In genomic region chrX:48801281-48802088, GRCh38 we compare ENCODE assay signal across 8 cellular contexts. TPM values are rescaled to one million over a fixed set of nuclear protein-coding genes. Genes with fewer than 3 reads are reported as not detected.
DNase-seq lines count a peak whose midpoint lies in the region; ATAC-seq and TF ChIP-seq lines count a peak whose summit lies in the region.

HDAC6 (plus strand) TSS chrX:48802067; CDS start chrX:48802693, 626 bp downstream.

- H3K27ac ChIP-seq in angular gyrus (ENCODE audit: low read depth, low read length) (peak within 1 kb of the TSS; percentile 94), left ventricle myocardium inferior (replicated peaks) (peak within 1 kb of the TSS; percentile 97), prostate gland (peak within 1 kb of the TSS; percentile 93 to 97), urinary bladder (ENCODE audit: low read depth) (peak within 1 kb of the TSS; percentile 97)

- no peaks in the 10 kb centered on the region for H3K9me3 ChIP-seq in left ventricle myocardium inferior (replicated peaks)
- H3K9me3 ChIP-seq in prostate gland, result no peaks in the 10 kb centered on the region

- no peaks in the 10 kb centered on the region for H3K36me3 ChIP-seq in left ventricle myocardium inferior
- H3K36me3 ChIP-seq in prostate gland, result no peaks in the 10 kb centered on the region
- H3K36me3 ChIP-seq in urinary bladder (ENCODE audit: insufficient read depth), result no peaks in the 10 kb centered on the region

- no peaks in the 10 kb centered on the region for H3K27me3 ChIP-seq in left ventricle myocardium inferior (ENCODE audit: low read depth)
- no peaks in the 10 kb centered on the region for H3K27me3 ChIP-seq in prostate gland (replicated peaks; ENCODE audit: insufficient read depth)

- WGBS in prostate gland, result 1% methylated on average over 42 of the region's 89 CpGs
- WGBS in urinary bladder, result under 1% methylated on average over 89 of the region's 89 CpGs

- TF ChIP-seq CTCF in left ventricle myocardium inferior (IDR thresholded peaks at IDR 0.05; ENCODE audit: borderline replicate concordance) (no peak), prostate gland (IDR thresholded peaks at IDR 0.05) (peak in 1 of 4 experiments; percentile 31)

- H3K4me3 ChIP-seq in left ventricle myocardium inferior (peak within 1 kb of the TSS; percentile 75), prostate gland (peak within 1 kb of the TSS; percentile 49 to 53), urinary bladder (ENCODE audit: low read depth, low read length) (peak within 1 kb of the TSS; percentile 47)

- peak; percentile 83 for ATAC-seq in HG02885 (IDR thresholded peaks at IDR 0.05; ENCODE audit: poor library complexity, unreplicated experiment)

- TF ChIP-seq POLR2A in GM15510 (IDR thresholded peaks at IDR 0.05; ENCODE audit: borderline replicate concordance, extremely low read depth, insufficient read length), result peak; percentile 42
- no peak for TF ChIP-seq POLR2A in prostate gland (IDR thresholded peaks at IDR 0.05)

- peak; percentile 95 for DNase-seq in NCI-H1694 treated with DMSO at 0.1 percent for 48 hours (lab: John Stamatoyannopoulos, UW)
- DNase-seq in T-helper 2 cell, result peak; percentile 82 to 99 (median 93)
- peak; percentile 96 for DNase-seq in left ventricle myocardium inferior
- peak; percentile 96 for DNase-seq in prostate gland (ENCODE audit: low spot score)

- intact Hi-C loops in left ventricle myocardium inferior (cut with micrococcal nuclease) (no loop called here), prostate gland (cut with DNase I) (loop anchor here (2.0 to 10.0 kb wide), 4 partner anchors 65 to 243 kb away; partner anchors contain the start of genes PQBP1, SUV39H1, TFE3 and TIMM17B)

- H3K4me1 ChIP-seq in left ventricle myocardium inferior, result peaks cover 5% of the 10 kb centered on the region
- no peaks in the 10 kb centered on the region for H3K4me1 ChIP-seq in prostate gland (replicated peaks)
- no peaks in the 10 kb centered on the region for H3K4me1 ChIP-seq in urinary bladder (ENCODE audit: insufficient read depth)

RNA-seq across cellular contexts. Expression of gene HDAC6, which starts in this region (rescaled TPM):
- total RNA-seq in left ventricle myocardium inferior, result 39.7 TPM
- total RNA-seq in prostate gland, result 100 to 1,000 TPM; 102 to 113 TPM
- total RNA-seq in urinary bladder, result 63.8 TPM
- 42.0 TPM for polyA plus RNA-seq in urinary bladder

Comparison
In these comparisons a context has a peak if more than half of its experiments do, and no peak if none do; other contexts are left out.
1. Peak in every context shown above with its lines: DNase-seq, ATAC-seq, H3K4me3 ChIP-seq and H3K27ac ChIP-seq.